Comparison of ENCODE assay signal across 9 cellular contexts in the genomic region with DNA sequence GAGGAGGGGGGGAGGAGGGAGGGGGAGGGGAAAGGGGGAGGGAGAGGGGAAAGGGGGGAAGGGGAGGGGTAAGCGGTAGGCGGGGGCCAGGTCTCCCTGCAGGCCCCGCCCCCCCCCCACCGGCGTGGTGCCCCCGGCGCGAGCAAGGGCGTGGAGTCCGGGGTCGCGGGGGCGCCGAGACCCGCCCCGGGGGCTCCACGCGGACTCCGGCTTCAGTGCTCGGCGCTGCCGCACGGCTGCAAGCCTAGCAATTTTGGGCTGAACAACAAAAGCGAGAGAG. TPM values are rescaled to one million over a fixed set of nuclear protein-coding genes. Genes with fewer than 3 reads are reported as not detected.
DNase-seq lines count a peak whose midpoint lies in the region; ATAC-seq, FAIRE-seq and TF ChIP-seq lines count a peak whose summit lies in the region.
"Had no signal": no experiment of that assay in that cellular context is flagged by ENCODE, and none has a peak within 500 bp of the region (broad histone marks: within the 10 kb centered on the region; RNA-seq: fewer than 3 reads in every experiment).

No MANE protein-coding gene starts in this region.

- 0 out of 2 replicates have a peak overlapping the region, but pooled peaks have one; percentile 6 for H3K18ac ChIP-seq in IMR-90 (ENCODE audit: low read depth, low read length)

- H3K27me3 ChIP-seq in IMR-90 (ENCODE audit: control insufficient read depth, insufficient read depth, low read length) (no peaks in the 10 kb centered on the region), mucosa of stomach (ENCODE audit: control insufficient read depth, insufficient read depth, low read length) (no peaks in the 10 kb centered on the region)

- H3K9ac ChIP-seq in IMR-90 (ENCODE audit: low read depth, low read length), result peak overlapping the region; percentile 81
- peak overlapping the region; percentile 79 for H3K9ac ChIP-seq in mucosa of stomach (ENCODE audit: low read length)

- H3K9me3 ChIP-seq in A549 (no peaks in the 10 kb centered on the region), IMR-90 (ENCODE audit: control insufficient read depth, insufficient read depth, low read length) (no peaks in the 10 kb centered on the region), mucosa of stomach (ENCODE audit: control insufficient read depth, low read length) (no peaks in the 10 kb centered on the region)

- H2BK20ac ChIP-seq in IMR-90 (ENCODE audit: low read depth, low read length), result no peak overlapping the region

- H3K27ac ChIP-seq in A549 (peak overlapping the region; percentile 100), IMR-90 (ENCODE audit: insufficient read depth, low read length) (peak overlapping the region; percentile 82)

- H3K4me1 ChIP-seq in A549 (peaks cover 62% of the 10 kb centered on the region), IMR-90 (ENCODE audit: control insufficient read depth, insufficient read depth, low read length) (peaks cover 16% of the 10 kb centered on the region), mucosa of stomach (ENCODE audit: control insufficient read depth, insufficient read depth, low read length) (peaks cover 65% of the 10 kb centered on the region)

- peak overlapping the region; percentile 99; the same call in 2 of the 3 replicates for H2BK15ac ChIP-seq in IMR-90 (ENCODE audit: low read depth, low read length)

- H3K56ac ChIP-seq in IMR-90 (ENCODE audit: extremely low read depth, insufficient read depth, low read length), result 0 out of 2 replicates have a peak overlapping the region, but pooled peaks have one; percentile 21

- no peaks in the 10 kb centered on the region for H4K20me1 ChIP-seq in IMR-90 (ENCODE audit: insufficient read depth, low read length)

- peak overlapping the region; percentile 100; the same call in 1 of the 2 replicates for H2AK5ac ChIP-seq in IMR-90 (ENCODE audit: low read depth, low read length)

- intact Hi-C loops in IMR-90 (cut with micrococcal nuclease), result loop anchor here (1.0 to 5.0 kb wide), 4 partner anchors 121 to 603 kb away; no protein-coding TSS in a partner anchor

- peak overlapping the region; percentile 99 for H3K4ac ChIP-seq in IMR-90 (ENCODE audit: low read depth, low read length)

- TF ChIP-seq POLR2A in A549 (IDR thresholded peaks at IDR 0.05; ENCODE audit: low read length), result no peak
- no peak for TF ChIP-seq POLR2A in IMR-90 (IDR thresholded peaks at IDR 0.05; ENCODE audit: low read depth, low read length)

- TF ChIP-seq CTCF in A549 (IDR thresholded peaks at IDR 0.05) (no peak), IMR-90 (conservative IDR thresholded peaks at IDR 0.05; ENCODE audit: low read depth, low read length) (no peak), choroid plexus epithelial cell (conservative IDR thresholded peaks at IDR 0.05; ENCODE audit: low read depth, low read length) (no peak)

- CTCF ChIA-PET in A549 (lab: Yijun Ruan, JAX) (interaction anchor here (2.2 to 23.2 kb wide), 5 partner anchors 13 to 474 kb away, joined by 11 to 653 read pairs (median 53); a partner anchor contains a TSS), IMR-90 (lab: Yijun Ruan, JAX) (no interaction called here)

- in situ Hi-C loops in IMR-90 (cut with MboI; ENCODE audit: low sequenced_read_pairs), result no loop called here

- TF ChIP-seq EP300 in A549 (IDR thresholded peaks at IDR 0.05), result no peak; a peak in 1 of 5 replicates

- peak overlapping the region; percentile 52; the same call in 1 of the 2 replicates for H4K5ac ChIP-seq in IMR-90 (ENCODE audit: low read depth, low read length)

- peak overlapping the region; percentile 85 for H2BK5ac ChIP-seq in IMR-90 (ENCODE audit: low read depth, low read length, poor library complexity, severe bottlenecking)

- peak overlapping the region; percentile 55 for H3K4me3 ChIP-seq in A549
- peak overlapping the region; percentile 70 for H3K4me3 ChIP-seq in IMR-90 (ENCODE audit: insufficient read depth, low read depth, low read length)
- H3K4me3 ChIP-seq in choroid plexus epithelial cell (ENCODE audit: low read depth, low read length), result peak overlapping the region; percentile 53
- peak overlapping the region; percentile 60 for H3K4me3 ChIP-seq in mucosa of stomach (ENCODE audit: low read length)

- peak overlapping the region; percentile 59 for H3K14ac ChIP-seq in IMR-90 (replicated peaks; ENCODE audit: low read depth, low read length)

- no peak for FAIRE-seq in A549 (lab: Jason Lieb, UNC)

- peak overlapping the region; percentile 96 to 100; a peak in 2 of 4 replicates for H4K8ac ChIP-seq in IMR-90 (ENCODE audit: low read depth in 2 of 2, low read length in 2 of 2)

- no peak overlapping the region for H3K23ac ChIP-seq in IMR-90 (ENCODE audit: low read depth, low read length)

- ATAC-seq in A549 (no peak), IMR-90 (ENCODE audit: low read depth) (no peak; the same call in 1 of the 2 replicates), GM21723 (IDR thresholded peaks at IDR 0.05; ENCODE audit: unreplicated experiment) (no peak)

- peak overlapping the region; percentile 97 for H2AFZ ChIP-seq in IMR-90 (replicated peaks; ENCODE audit: low read length, poor library complexity)

- dilution Hi-C loops in IMR-90 (cut with HindIII; ENCODE audit: low sequenced_read_pairs, unreplicated experiment), result no loop called here

- peak overlapping the region; percentile 88 for H2BK120ac ChIP-seq in IMR-90 (ENCODE audit: low read depth, low read length)

- WGBS in A549 (ENCODE audit: missing lambda C conversion rate), result no CpG with 5 or more reads among the region's 24 CpGs
- no CpG with 5 or more reads among the region's 24 CpGs for WGBS in IMR-90 (ENCODE audit: extremely low coverage in 2 of 2, insufficient read length in 1 of 2), 2 experiments

- no peak for DNase-seq in A549 (ENCODE audit: low read depth in 1 of 2, low spot score in 1 of 2)
- DNase-seq in IMR-90, result no peak
- no peak for DNase-seq in choroid plexus epithelial cell (ENCODE audit: low read depth)
- DNase-seq in CD1c-positive myeloid dendritic cell (ENCODE audit: extremely low spot score), result no peak
- DNase-seq in NCI-H1436 (lab: John Stamatoyannopoulos, UW), result no peak
- no peak for DNase-seq in NCI-H510A (lab: John Stamatoyannopoulos, UW)

- POLR2A ChIA-PET in A549 (lab: Yijun Ruan, JAX) (interaction anchor here (0.6 to 2.8 kb wide), 8 partner anchors 13 to 470 kb away, joined by 3 to 22 read pairs (median 12); a partner anchor contains a TSS), IMR-90 (lab: Charles Lee; ENCODE audit: unreplicated experiment) (no interaction called here)

- TF ChIP-seq RAD21 in A549 (conservative IDR thresholded peaks at IDR 0.05 in 1 of 2, IDR thresholded peaks at IDR 0.05 in 1 of 2) (no peak), IMR-90 (IDR thresholded peaks at IDR 0.05; ENCODE audit: low read length) (no peak)

- no TSS peak for BruUV-seq in IMR-90 (replicated peaks; lab: Mats Ljungman, UMichigan)

- H3K79me1 ChIP-seq in IMR-90 (ENCODE audit: low read depth in 1 of 2, low read length in 2 of 2), result peaks cover 0 to 9% of the 10 kb centered on the region in 2 experiments; a peak in 2 of 4 replicates

- H3K4me2 ChIP-seq in A549 (peak overlapping the region; percentile 83), IMR-90 (ENCODE audit: low read depth, low read length) (peak overlapping the region; percentile 83)

- peak overlapping the region; percentile 81; the same call in 1 of the 2 replicates for H4K91ac ChIP-seq in IMR-90 (ENCODE audit: insufficient read depth, low read depth, low read length)

- H2AK9ac ChIP-seq in IMR-90 (replicated peaks; ENCODE audit: low read depth, low read length, poor library complexity), result peak overlapping the region; percentile 99

- H3K9me1 ChIP-seq in IMR-90 (ENCODE audit: insufficient read depth, low read length), result no peaks in the 10 kb centered on the region

- H3K36me3 ChIP-seq in IMR-90 (ENCODE audit: control insufficient read depth, insufficient read depth, low read length) (no peaks in the 10 kb centered on the region), mucosa of stomach (ENCODE audit: control insufficient read depth, insufficient read depth, low read length) (no peaks in the 10 kb centered on the region)

RNA-seq across cellular contexts. Expression of a gene that starts 10.8 kb away (rescaled TPM):
- polyA plus RNA-seq in A549 (2011; rRNA removed) (0.10 TPM in 1 of 2 replicates, not detected in the other), A549 (2017; fragmentation: RNase III; extraction: RNeasy Plus Mini Kit Qiagen cat#74134 plus additional on column Dnase treatment) (0.05 TPM in 1 of 3 replicates, not detected in the others), IMR-90 (2012; rRNA removed) (0.09 and 0.20 TPM in 2 replicates)
- polyA plus RNA-seq in A549 (2012; cell fraction: cytosol; rRNA removed), result 0.08 TPM in 1 of 2 replicates, not detected in the other
- 0.07 TPM in 1 of 2 replicates, not detected in the other for polyA plus RNA-seq in A549 (2012; cell fraction: nucleus; rRNA removed)
- polyA minus RNA-seq in A549 (2011; rRNA and poly(A)+ RNA removed), result not detected in 2 replicates
- not detected in 2 replicates for total RNA-seq in IMR-90 (2012; rRNA removed)
- polyA plus RNA-seq in IMR-90 (2012; cell fraction: cytosol; rRNA removed), result 0.06 and 0.19 TPM in 2 replicates
- polyA plus RNA-seq in IMR-90 (2012; cell fraction: nucleus; rRNA removed; ENCODE audit: low replicate concordance), result 0.42 and 0.54 TPM in 2 replicates
- total RNA-seq: HT1080 had no signal

RNA-seq across cellular contexts. Expression of a gene that starts 15.8 kb away (rescaled TPM):
- polyA plus RNA-seq in A549 (2011; rRNA removed) (39.2 and 49.4 TPM in 2 replicates), A549 (2017; fragmentation: RNase III; extraction: RNeasy Plus Mini Kit Qiagen cat#74134 plus additional on column Dnase treatment) (75.8 to 96.4 TPM (median 92.2 TPM) in 3 replicates), IMR-90 (2012; rRNA removed) (88.1 and 108 TPM in 2 replicates)
- polyA plus RNA-seq in A549 (2012; cell fraction: cytosol; rRNA removed), result 114 and 118 TPM in 2 replicates
- 71.4 and 87.0 TPM in 2 replicates for polyA plus RNA-seq in A549 (2012; cell fraction: nucleus; rRNA removed)
- 29.6 and 37.6 TPM in 2 replicates for polyA minus RNA-seq in A549 (2011; rRNA and poly(A)+ RNA removed)
- total RNA-seq in IMR-90 (2012; rRNA removed), result 67.8 and 68.1 TPM in 2 replicates
- 57.5 and 92.6 TPM in 2 replicates for polyA plus RNA-seq in IMR-90 (2012; cell fraction: cytosol; rRNA removed)
- 56.2 and 66.4 TPM in 2 replicates for polyA plus RNA-seq in IMR-90 (2012; cell fraction: nucleus; rRNA removed; ENCODE audit: low replicate concordance)

RNA-seq across cellular contexts. Expression of a gene that starts 31.8 kb away (rescaled TPM):
- polyA plus RNA-seq in A549 (2011; rRNA removed) (9.2 and 9.4 TPM in 2 replicates), A549 (2017; fragmentation: RNase III; extraction: RNeasy Plus Mini Kit Qiagen cat#74134 plus additional on column Dnase treatment) (16.3 to 17.3 TPM (median 16.3 TPM) in 3 replicates), IMR-90 (2012; rRNA removed) (28.9 and 31.4 TPM in 2 replicates)
- polyA plus RNA-seq in A549 (2012; cell fraction: cytosol; rRNA removed), result 19.0 and 23.7 TPM in 2 replicates
- 31.4 and 37.7 TPM in 2 replicates for polyA plus RNA-seq in A549 (2012; cell fraction: nucleus; rRNA removed)
- polyA minus RNA-seq in A549 (2011; rRNA and poly(A)+ RNA removed), result 7.4 and 8.4 TPM in 2 replicates
- 9.4 and 9.7 TPM in 2 replicates for total RNA-seq in IMR-90 (2012; rRNA removed)
- 22.2 and 27.8 TPM in 2 replicates for polyA plus RNA-seq in IMR-90 (2012; cell fraction: cytosol; rRNA removed)
- polyA plus RNA-seq in IMR-90 (2012; cell fraction: nucleus; rRNA removed; ENCODE audit: low replicate concordance), result 42.0 and 79.1 TPM in 2 replicates

RNA-seq across cellular contexts. Expression of a gene that starts 55.3 kb away (rescaled TPM):
- 0.90 and 0.95 TPM in 2 replicates for polyA plus RNA-seq in A549 (2011; rRNA removed)
- 4.3 and 6.6 TPM in 2 replicates for polyA plus RNA-seq in A549 (2012; cell fraction: cytosol; rRNA removed)
- 3.9 and 5.1 TPM in 2 replicates for polyA plus RNA-seq in A549 (2012; cell fraction: nucleus; rRNA removed)
- polyA plus RNA-seq in A549 (2017; fragmentation: RNase III; extraction: RNeasy Plus Mini Kit Qiagen cat#74134 plus additional on column Dnase treatment), result 2.2 to 2.7 TPM (median 2.3 TPM) in 3 replicates
- 0.79 and 1.0 TPM in 2 replicates for polyA minus RNA-seq in A549 (2011; rRNA and poly(A)+ RNA removed)
- 12.7 and 13.1 TPM in 2 replicates for total RNA-seq in IMR-90 (2012; rRNA removed)
- polyA plus RNA-seq in IMR-90 (2012; rRNA removed), result 35.5 and 45.9 TPM in 2 replicates
- polyA plus RNA-seq in IMR-90 (2012; cell fraction: cytosol; rRNA removed), result 19.5 and 46.6 TPM in 2 replicates
- polyA plus RNA-seq in IMR-90 (2012; cell fraction: nucleus; rRNA removed; ENCODE audit: low replicate concordance), result 10.2 and 29.0 TPM in 2 replicates
- total RNA-seq: HT1080 had no signal
